ENCODE assay signal across 2 cellular contexts in the genomic region with DNA sequence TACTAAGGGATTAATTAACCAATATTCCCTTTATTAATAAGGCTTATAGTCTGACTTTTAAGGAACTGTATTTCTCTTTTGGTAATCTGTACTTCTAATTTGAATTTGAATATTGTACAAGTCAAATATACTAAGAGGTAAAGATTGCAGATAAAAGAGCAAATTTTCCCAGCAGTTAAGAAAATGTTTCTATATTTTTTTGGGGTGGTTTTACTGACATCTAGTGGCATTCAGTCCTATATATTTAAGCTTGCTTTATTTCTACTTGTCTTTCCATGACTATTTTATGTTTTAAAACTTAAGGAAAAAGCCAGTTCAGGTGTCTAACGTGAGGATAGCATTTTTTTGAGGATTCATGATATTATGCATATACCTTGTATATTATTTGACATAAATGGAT.
TF ChIP-seq lines count a peak whose summit lies in the region.

No MANE protein-coding gene starts in this region.

TF ChIP-seq in GM12878, 131 proteins besides CTCF, POLR2A, EP300 and RAD21:
- TF ChIP-seq, protein P1, sequence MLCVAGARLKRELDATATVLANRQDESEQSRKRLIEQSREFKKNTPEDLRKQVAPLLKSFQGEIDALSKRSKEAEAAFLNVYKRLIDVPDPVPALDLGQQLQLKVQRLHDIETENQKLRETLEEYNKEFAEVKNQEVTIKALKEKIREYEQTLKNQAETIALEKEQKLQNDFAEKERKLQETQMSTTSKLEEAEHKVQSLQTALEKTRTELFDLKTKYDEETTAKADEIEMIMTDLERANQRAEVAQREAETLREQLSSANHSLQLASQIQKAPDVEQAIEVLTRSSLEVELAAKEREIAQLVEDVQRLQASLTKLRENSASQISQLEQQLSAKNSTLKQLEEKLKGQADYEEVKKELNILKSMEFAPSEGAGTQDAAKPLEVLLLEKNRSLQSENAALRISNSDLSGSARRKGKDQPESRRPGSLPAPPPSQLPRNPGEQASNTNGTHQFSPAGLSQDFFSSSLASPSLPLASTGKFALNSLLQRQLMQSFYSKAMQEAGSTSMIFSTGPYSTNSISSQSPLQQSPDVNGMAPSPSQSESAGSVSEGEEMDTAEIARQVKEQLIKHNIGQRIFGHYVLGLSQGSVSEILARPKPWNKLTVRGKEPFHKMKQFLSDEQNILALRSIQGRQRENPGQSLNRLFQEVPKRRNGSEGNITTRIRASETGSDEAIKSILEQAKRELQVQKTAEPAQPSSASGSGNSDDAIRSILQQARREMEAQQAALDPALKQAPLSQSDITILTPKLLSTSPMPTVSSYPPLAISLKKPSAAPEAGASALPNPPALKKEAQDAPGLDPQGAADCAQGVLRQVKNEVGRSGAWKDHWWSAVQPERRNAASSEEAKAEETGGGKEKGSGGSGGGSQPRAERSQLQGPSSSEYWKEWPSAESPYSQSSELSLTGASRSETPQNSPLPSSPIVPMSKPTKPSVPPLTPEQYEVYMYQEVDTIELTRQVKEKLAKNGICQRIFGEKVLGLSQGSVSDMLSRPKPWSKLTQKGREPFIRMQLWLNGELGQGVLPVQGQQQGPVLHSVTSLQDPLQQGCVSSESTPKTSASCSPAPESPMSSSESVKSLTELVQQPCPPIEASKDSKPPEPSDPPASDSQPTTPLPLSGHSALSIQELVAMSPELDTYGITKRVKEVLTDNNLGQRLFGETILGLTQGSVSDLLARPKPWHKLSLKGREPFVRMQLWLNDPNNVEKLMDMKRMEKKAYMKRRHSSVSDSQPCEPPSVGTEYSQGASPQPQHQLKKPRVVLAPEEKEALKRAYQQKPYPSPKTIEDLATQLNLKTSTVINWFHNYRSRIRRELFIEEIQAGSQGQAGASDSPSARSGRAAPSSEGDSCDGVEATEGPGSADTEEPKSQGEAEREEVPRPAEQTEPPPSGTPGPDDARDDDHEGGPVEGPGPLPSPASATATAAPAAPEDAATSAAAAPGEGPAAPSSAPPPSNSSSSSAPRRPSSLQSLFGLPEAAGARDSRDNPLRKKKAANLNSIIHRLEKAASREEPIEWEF (IDR thresholded peaks at IDR 0.05; ENCODE audit: insufficient replicate concordance, low read depth, low read length), result no peak
- TF ChIP-seq BACH1 (IDR thresholded peaks at IDR 0.05; ENCODE audit: borderline replicate concordance) (no peak), CBX5 (IDR thresholded peaks at IDR 0.05; ENCODE audit: low read depth) (no peak), ETV6 (conservative IDR thresholded peaks at IDR 0.05 in 1 of 2, IDR thresholded peaks at IDR 0.05 in 1 of 2; ENCODE audit: borderline replicate concordance in 1 of 2, low read depth in 1 of 2) (no peak), FOXK2 (IDR thresholded peaks at IDR 0.05) (no peak)
- TF ChIP-seq, protein P2, sequence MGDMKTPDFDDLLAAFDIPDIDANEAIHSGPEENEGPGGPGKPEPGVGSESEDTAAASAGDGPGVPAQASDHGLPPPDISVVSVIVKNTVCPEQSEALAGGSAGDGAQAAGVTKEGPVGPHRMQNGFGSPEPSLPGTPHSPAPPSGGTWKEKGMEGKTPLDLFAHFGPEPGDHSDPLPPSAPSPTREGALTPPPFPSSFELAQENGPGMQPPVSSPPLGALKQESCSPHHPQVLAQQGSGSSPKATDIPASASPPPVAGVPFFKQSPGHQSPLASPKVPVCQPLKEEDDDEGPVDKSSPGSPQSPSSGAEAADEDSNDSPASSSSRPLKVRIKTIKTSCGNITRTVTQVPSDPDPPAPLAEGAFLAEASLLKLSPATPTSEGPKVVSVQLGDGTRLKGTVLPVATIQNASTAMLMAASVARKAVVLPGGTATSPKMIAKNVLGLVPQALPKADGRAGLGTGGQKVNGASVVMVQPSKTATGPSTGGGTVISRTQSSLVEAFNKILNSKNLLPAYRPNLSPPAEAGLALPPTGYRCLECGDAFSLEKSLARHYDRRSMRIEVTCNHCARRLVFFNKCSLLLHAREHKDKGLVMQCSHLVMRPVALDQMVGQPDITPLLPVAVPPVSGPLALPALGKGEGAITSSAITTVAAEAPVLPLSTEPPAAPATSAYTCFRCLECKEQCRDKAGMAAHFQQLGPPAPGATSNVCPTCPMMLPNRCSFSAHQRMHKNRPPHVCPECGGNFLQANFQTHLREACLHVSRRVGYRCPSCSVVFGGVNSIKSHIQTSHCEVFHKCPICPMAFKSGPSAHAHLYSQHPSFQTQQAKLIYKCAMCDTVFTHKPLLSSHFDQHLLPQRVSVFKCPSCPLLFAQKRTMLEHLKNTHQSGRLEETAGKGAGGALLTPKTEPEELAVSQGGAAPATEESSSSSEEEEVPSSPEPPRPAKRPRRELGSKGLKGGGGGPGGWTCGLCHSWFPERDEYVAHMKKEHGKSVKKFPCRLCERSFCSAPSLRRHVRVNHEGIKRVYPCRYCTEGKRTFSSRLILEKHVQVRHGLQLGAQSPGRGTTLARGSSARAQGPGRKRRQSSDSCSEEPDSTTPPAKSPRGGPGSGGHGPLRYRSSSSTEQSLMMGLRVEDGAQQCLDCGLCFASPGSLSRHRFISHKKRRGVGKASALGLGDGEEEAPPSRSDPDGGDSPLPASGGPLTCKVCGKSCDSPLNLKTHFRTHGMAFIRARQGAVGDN (IDR thresholded peaks at IDR 0.05), result no peak

TF ChIP-seq in HepG2, 621 proteins besides CTCF, POLR2A, EP300 and RAD21:
- TF ChIP-seq, protein P3, sequence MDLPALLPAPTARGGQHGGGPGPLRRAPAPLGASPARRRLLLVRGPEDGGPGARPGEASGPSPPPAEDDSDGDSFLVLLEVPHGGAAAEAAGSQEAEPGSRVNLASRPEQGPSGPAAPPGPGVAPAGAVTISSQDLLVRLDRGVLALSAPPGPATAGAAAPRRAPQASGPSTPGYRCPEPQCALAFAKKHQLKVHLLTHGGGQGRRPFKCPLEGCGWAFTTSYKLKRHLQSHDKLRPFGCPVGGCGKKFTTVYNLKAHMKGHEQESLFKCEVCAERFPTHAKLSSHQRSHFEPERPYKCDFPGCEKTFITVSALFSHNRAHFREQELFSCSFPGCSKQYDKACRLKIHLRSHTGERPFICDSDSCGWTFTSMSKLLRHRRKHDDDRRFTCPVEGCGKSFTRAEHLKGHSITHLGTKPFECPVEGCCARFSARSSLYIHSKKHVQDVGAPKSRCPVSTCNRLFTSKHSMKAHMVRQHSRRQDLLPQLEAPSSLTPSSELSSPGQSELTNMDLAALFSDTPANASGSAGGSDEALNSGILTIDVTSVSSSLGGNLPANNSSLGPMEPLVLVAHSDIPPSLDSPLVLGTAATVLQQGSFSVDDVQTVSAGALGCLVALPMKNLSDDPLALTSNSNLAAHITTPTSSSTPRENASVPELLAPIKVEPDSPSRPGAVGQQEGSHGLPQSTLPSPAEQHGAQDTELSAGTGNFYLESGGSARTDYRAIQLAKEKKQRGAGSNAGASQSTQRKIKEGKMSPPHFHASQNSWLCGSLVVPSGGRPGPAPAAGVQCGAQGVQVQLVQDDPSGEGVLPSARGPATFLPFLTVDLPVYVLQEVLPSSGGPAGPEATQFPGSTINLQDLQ (CRISPR knock-in tag; IDR thresholded peaks at IDR 0.05), result no peak
- TF ChIP-seq ZNF143 (CRISPR knock-in tag; IDR thresholded peaks at IDR 0.05) (no peak), MXD4 (CRISPR knock-in tag; IDR thresholded peaks at IDR 0.05) (peak; percentile 56; the same call in 1 of the 2 replicates), GATAD1 (CRISPR knock-in tag; IDR thresholded peaks at IDR 0.05) (no peak), ZNF431 (CRISPR knock-in tag; IDR thresholded peaks at IDR 0.05; ENCODE audit: borderline replicate concordance, low read depth) (no peak), ZNF101 (CRISPR knock-in tag; IDR thresholded peaks at IDR 0.05; ENCODE audit: borderline replicate concordance, low read depth) (no peak), SMC3 (IDR thresholded peaks at IDR 0.05; ENCODE audit: low read length) (peak; percentile 51; the same call in 1 of the 2 replicates), CREB1 (IDR thresholded peaks at IDR 0.05) (no peak), CREB1 (CRISPR knock-in tag; IDR thresholded peaks at IDR 0.05) (no peak), ZNF331 (CRISPR knock-in tag; IDR thresholded peaks at IDR 0.05) (no peak), ZFP82 (CRISPR knock-in tag; IDR thresholded peaks at IDR 0.05; ENCODE audit: borderline replicate concordance) (no peak), RXRB (CRISPR knock-in tag; IDR thresholded peaks at IDR 0.05; ENCODE audit: borderline replicate concordance) (0 out of 2 replicates have a peak, but pooled peaks have one; percentile 11), ZNF24 (IDR thresholded peaks at IDR 0.05) (no peak), RCOR2 (CRISPR knock-in tag; IDR thresholded peaks at IDR 0.05) (peak; percentile 18; the same call in 1 of the 2 replicates), SP1 (IDR thresholded peaks at IDR 0.05) (no peak), SP1 (CRISPR knock-in tag; IDR thresholded peaks at IDR 0.05) (no peak), ZNF776 (CRISPR knock-in tag; IDR thresholded peaks at IDR 0.05) (no peak), STAG1 (CRISPR knock-in tag; IDR thresholded peaks at IDR 0.05) (peak; percentile 80), SMARCE1 (IDR thresholded peaks at IDR 0.05; ENCODE audit: borderline replicate concordance) (no peak), GATAD2A (CRISPR knock-in tag; IDR thresholded peaks at IDR 0.05) (0 out of 2 replicates have a peak, but pooled peaks have one; percentile 9), KLF16 (CRISPR knock-in tag; IDR thresholded peaks at IDR 0.05) (0 out of 4 replicates have a peak, but pooled peaks of 1 of the 2 experiments have one; percentile 28)
- TF ChIP-seq, protein P4, sequence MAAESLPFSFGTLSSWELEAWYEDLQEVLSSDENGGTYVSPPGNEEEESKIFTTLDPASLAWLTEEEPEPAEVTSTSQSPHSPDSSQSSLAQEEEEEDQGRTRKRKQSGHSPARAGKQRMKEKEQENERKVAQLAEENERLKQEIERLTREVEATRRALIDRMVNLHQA (CRISPR knock-in tag; IDR thresholded peaks at IDR 0.05), result no peak
- TF ChIP-seq, protein P5, sequence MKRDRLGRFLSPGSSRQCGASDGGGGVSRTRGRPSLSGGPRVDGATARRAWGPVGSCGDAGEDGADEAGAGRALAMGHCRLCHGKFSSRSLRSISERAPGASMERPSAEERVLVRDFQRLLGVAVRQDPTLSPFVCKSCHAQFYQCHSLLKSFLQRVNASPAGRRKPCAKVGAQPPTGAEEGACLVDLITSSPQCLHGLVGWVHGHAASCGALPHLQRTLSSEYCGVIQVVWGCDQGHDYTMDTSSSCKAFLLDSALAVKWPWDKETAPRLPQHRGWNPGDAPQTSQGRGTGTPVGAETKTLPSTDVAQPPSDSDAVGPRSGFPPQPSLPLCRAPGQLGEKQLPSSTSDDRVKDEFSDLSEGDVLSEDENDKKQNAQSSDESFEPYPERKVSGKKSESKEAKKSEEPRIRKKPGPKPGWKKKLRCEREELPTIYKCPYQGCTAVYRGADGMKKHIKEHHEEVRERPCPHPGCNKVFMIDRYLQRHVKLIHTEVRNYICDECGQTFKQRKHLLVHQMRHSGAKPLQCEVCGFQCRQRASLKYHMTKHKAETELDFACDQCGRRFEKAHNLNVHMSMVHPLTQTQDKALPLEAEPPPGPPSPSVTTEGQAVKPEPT (CRISPR knock-in tag; IDR thresholded peaks at IDR 0.05; ENCODE audit: low read depth), result no peak
- TF ChIP-seq, protein P6, sequence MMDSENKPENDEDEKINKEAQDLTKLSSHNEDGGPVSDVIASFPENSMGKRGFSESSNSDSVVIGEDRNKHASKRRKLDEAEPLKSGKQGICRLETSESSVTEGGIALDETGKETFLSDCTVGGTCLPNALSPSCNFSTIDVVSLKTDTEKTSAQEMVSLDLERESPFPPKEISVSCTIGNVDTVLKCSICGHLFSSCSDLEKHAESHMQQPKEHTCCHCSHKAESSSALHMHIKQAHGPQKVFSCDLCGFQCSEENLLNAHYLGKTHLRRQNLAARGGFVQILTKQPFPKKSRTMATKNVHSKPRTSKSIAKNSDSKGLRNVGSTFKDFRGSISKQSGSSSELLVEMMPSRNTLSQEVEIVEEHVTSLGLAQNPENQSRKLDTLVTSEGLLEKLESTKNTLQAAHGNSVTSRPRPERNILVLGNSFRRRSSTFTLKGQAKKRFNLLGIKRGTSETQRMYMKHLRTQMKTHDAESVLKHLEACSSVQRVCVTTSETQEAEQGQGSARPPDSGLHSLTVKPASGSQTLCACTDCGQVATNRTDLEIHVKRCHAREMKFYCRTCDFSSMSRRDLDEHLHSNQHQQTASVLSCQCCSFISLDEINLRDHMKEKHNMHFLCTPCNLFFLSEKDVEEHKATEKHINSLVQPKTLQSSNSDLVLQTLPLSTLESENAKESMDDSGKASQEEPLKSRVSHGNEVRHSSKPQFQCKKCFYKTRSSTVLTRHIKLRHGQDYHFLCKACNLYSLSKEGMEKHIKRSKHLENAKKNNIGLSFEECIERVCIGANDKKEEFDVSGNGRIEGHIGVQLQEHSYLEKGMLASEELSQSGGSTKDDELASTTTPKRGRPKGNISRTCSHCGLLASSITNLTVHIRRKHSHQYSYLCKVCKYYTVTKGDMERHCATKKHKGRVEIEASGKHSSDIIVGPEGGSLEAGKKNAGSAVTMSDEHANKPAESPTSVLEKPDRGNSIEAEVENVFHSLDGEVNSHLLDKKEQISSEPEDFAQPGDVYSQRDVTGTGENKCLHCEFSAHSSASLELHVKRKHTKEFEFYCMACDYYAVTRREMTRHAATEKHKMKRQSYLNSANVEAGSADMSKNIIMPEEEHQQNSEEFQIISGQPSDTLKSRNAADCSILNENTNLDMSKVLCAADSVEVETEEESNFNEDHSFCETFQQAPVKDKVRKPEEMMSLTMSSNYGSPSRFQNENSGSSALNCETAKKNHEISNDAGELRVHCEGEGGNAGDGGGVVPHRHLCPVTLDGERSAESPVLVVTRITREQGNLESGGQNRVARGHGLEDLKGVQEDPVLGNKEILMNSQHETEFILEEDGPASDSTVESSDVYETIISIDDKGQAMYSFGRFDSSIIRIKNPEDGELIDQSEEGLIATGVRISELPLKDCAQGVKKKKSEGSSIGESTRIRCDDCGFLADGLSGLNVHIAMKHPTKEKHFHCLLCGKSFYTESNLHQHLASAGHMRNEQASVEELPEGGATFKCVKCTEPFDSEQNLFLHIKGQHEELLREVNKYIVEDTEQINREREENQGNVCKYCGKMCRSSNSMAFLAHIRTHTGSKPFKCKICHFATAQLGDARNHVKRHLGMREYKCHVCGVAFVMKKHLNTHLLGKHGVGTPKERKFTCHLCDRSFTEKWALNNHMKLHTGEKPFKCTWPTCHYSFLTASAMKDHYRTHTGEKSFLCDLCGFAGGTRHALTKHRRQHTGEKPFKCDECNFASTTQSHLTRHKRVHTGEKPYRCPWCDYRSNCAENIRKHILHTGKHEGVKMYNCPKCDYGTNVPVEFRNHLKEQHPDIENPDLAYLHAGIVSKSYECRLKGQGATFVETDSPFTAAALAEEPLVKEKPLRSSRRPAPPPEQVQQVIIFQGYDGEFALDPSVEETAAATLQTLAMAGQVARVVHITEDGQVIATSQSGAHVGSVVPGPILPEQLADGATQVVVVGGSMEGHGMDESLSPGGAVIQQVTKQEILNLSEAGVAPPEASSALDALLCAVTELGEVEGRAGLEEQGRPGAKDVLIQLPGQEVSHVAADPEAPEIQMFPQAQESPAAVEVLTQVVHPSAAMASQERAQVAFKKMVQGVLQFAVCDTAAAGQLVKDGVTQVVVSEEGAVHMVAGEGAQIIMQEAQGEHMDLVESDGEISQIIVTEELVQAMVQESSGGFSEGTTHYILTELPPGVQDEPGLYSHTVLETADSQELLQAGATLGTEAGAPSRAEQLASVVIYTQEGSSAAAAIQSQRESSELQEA (CRISPR knock-in tag; IDR thresholded peaks at IDR 0.05; ENCODE audit: not compliant biosample characterization), result no peak
